In genomic region chr7:83957333-83957732, GRCh38 we compare ENCODE assay signal across 22 cellular contexts.
A peak's percentile ranks its signal among the peaks of the same experiment; 100 is the strongest.
DNase-seq lines count a peak whose midpoint lies in the region; ATAC-seq and FAIRE-seq lines count a peak whose summit lies in the region.
"Had no signal": no experiment of that assay in that cellular context is flagged by ENCODE, and none has a peak within 500 bp of the region (broad histone marks: within the 10 kb centered on the region; RNA-seq: fewer than 3 reads in every experiment).

No MANE protein-coding gene starts in this region.

- intact Hi-C loops in left cardiac atrium (cut with DNase I), result no loop called here

- ATAC-seq in left cardiac atrium, result no peak
- ATAC-seq: foreskin keratinocyte; GM12878; naive thymus-derived CD8-positive, alpha-beta T cell; pancreas had no signal

- DNase-seq in MV-4-11 (lab: John Stamatoyannopoulos, UW), result peak; percentile 13
- peak; percentile 22 for DNase-seq in myocyte (ENCODE audit: low read depth)
- DNase-seq in AG08395 (ENCODE audit: low spot score), result no peak
- no peak for DNase-seq in left cardiac atrium
- DNase-seq in GF-D8 (lab: John Stamatoyannopoulos, UW), result no peak
- DNase-seq: activated CD4-positive, alpha-beta T cell treated with anti-CD3 and anti-CD28 coated beads, Interleukin-2, amount 50 U/mL, for 4 hours; activated gamma-delta T cell treated with Interleukin-2 at 50 U/mL for 16 hours; amygdala; cerebellar nuclear complex; effector memory CD4-positive, alpha-beta T cell; kidney glomerular epithelial cell; naive thymus-derived CD8-positive, alpha-beta T cell; NCI-H187; NCI-H510A treated with DMSO at 0.1 percent for 48 hours; pancreas; SHP77; sigmoid colon; stimulated activated naive CD4-positive, alpha-beta T cell treated with Interleukin-2 at 50 U/mL for 16 hours had no signal

- FAIRE-seq in G401.6 (lab: Jason Lieb, UNC) (peak; percentile 89), colon (lab: Jason Lieb, UNC) (peak; percentile 38)

Comparison
In these comparisons a context has a peak if more than half of its experiments do, and no peak if none do; other contexts are left out.
1. DNase-seq: peak in MV-4-11 (single experiment) and myocyte (single experiment); none in AG08395 (single experiment), left cardiac atrium (single experiment) and GF-D8 (single experiment).